Comparison of ENCODE assay signal across 1 cellular context in genomic region chr1:62688687-62689085, GRCh38.
TF ChIP-seq lines count a peak whose summit lies in the region.

No MANE protein-coding gene starts in this region.

TF ChIP-seq in HEK293, 187 proteins besides CTCF, POLR2A, EP300 and RAD21 (continued from another document):
- TF ChIP-seq, protein P1, sequence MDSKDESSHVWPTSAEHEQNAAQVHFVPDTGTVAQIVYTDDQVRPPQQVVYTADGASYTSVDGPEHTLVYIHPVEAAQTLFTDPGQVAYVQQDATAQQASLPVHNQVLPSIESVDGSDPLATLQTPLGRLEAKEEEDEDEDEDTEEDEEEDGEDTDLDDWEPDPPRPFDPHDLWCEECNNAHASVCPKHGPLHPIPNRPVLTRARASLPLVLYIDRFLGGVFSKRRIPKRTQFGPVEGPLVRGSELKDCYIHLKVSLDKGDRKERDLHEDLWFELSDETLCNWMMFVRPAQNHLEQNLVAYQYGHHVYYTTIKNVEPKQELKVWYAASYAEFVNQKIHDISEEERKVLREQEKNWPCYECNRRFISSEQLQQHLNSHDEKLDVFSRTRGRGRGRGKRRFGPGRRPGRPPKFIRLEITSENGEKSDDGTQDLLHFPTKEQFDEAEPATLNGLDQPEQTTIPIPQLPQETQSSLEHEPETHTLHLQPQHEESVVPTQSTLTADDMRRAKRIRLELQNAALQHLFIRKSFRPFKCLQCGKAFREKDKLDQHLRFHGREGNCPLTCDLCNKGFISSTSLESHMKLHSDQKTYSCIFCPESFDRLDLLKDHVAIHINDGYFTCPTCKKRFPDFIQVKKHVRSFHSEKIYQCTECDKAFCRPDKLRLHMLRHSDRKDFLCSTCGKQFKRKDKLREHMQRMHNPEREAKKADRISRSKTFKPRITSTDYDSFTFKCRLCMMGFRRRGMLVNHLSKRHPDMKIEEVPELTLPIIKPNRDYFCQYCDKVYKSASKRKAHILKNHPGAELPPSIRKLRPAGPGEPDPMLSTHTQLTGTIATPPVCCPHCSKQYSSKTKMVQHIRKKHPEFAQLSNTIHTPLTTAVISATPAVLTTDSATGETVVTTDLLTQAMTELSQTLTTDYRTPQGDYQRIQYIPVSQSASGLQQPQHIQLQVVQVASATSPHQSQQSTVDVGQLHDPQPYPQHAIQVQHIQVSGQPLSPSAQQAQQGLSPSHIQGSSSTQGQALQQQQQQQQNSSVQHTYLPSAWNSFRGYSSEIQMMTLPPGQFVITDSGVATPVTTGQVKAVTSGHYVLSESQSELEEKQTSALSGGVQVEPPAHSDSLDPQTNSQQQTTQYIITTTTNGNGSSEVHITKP (tag by site-specific recombination; IDR thresholded peaks at IDR 0.05), result 0 out of 2 replicates have a peak, but pooled peaks have one; percentile 7
- TF ChIP-seq GLIS2 (tag by site-specific recombination; IDR thresholded peaks at IDR 0.05), result no peak
- TF ChIP-seq, protein P2, sequence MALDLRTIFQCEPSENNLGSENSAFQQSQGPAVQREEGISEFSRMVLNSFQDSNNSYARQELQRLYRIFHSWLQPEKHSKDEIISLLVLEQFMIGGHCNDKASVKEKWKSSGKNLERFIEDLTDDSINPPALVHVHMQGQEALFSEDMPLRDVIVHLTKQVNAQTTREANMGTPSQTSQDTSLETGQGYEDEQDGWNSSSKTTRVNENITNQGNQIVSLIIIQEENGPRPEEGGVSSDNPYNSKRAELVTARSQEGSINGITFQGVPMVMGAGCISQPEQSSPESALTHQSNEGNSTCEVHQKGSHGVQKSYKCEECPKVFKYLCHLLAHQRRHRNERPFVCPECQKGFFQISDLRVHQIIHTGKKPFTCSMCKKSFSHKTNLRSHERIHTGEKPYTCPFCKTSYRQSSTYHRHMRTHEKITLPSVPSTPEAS (tag by site-specific recombination; IDR thresholded peaks at IDR 0.05), result no peak
- TF ChIP-seq KLF10 (tag by site-specific recombination; IDR thresholded peaks at IDR 0.05), result no peak
- no peak for TF ChIP-seq ZNF24 (tag by site-specific recombination; IDR thresholded peaks at IDR 0.05)
